Comparison of ENCODE assay signal across 8 cellular contexts in genomic region chr18:1452821-1453220, GRCh38.
"Had no signal": no experiment of that assay in that cellular context is flagged by ENCODE, and none has a peak within 500 bp of the region (broad histone marks: within the 10 kb centered on the region; RNA-seq: fewer than 3 reads in every experiment).

No MANE protein-coding gene starts in this region.

- DNase-seq: GDM1, GF-D8 had no signal

- FAIRE-seq: G401.6, GM12878, GM12891, GM12892, GM18507, GM19239 had no signal

- H3K4me3 ChIP-seq: GM12878 had no signal

- ATAC-seq: GM12878 had no signal
